In genomic region chr1:93448292-93448982, GRCh38 we compare ENCODE assay signal across 8 cellular contexts. TPM values are rescaled to one million over a fixed set of nuclear protein-coding genes. Genes with fewer than 3 reads are reported as not detected.
DNase-seq lines count a peak whose midpoint lies in the region; ATAC-seq and TF ChIP-seq lines count a peak whose summit lies in the region.

No MANE protein-coding gene starts in this region.

- H3K79me2 ChIP-seq in PC-9 (ENCODE audit: low read depth) = peaks cover 54% of the 10 kb centered on the region

- peak overlapping the region; percentile 78 for H3K4me3 ChIP-seq in CD8-positive, alpha-beta memory T cell (ENCODE audit: low read length)
- H3K4me3 ChIP-seq in HFF-Myc (replicated peaks; ENCODE audit: low read depth, low read length) (peak overlapping the region; percentile 92), PC-9 (peak overlapping the region; percentile 90)

- H2AFZ ChIP-seq in PC-9 = peak overlapping the region; percentile 100

- no peak for TF ChIP-seq CTCF in HFF-Myc (IDR thresholded peaks at IDR 0.05; ENCODE audit: low read depth, low read length, missing control alignments)
- TF ChIP-seq CTCF in PC-9 (conservative IDR thresholded peaks at IDR 0.05) = no peak

- no peaks in the 10 kb centered on the region for H3K9me2 ChIP-seq in PC-9 (ENCODE audit: insufficient read depth)

- peak overlapping the region; percentile 92 for H3K4me2 ChIP-seq in PC-9

- H3F3A ChIP-seq in PC-9 (ENCODE audit: insufficient read depth, low read depth) = peaks cover 47% of the 10 kb centered on the region

- POLR2A ChIA-PET in CD8-positive, alpha-beta memory T cell (lab: Charles Lee) = interaction anchor here (1.4 kb wide), 1 partner anchor 398 kb away, joined by 3 read pairs; no protein-coding TSS in a partner anchor
- POLR2A ChIA-PET in PC-9 (lab: Charles Lee; ENCODE audit: unreplicated experiment) = interaction anchor here (0.7 kb wide), 1 partner anchor 168 kb away, joined by 6 read pairs; no protein-coding TSS in a partner anchor

- intact Hi-C loops in PC-9 (cut with micrococcal nuclease; ENCODE audit: unreplicated experiment) = loop anchor here (1.0 to 10.0 kb wide), 8 partner anchors 101 to 576 kb away; partner anchors contain the start of genes BCAR3 and DR1

- BruUV-seq in PC-9 (replicated peaks; lab: Mats Ljungman, UMichigan) = no TSS peak

- H3K4me3 Mint-ChIP-seq in CD8-positive, alpha-beta memory T cell = peak overlapping the region; percentile 79 to 92 (median 88)
- peak overlapping the region; percentile 87 for H3K4me3 Mint-ChIP-seq in stimulated activated naive CD8-positive, alpha-beta T cell treated with anti-CD3 and anti-CD28 coated beads, Interleukin-15, Interleukin-2, amounts not matched to agents 100 ng/mL and 50 ng/mL, for 24 hours

- peak overlapping the region; percentile 35 for H3K27ac ChIP-seq in CD8-positive, alpha-beta memory T cell (ENCODE audit: low read depth, low read length)
- peak overlapping the region; percentile 44 for H3K27ac ChIP-seq in PC-9

- CTCF ChIA-PET in CD8-positive, alpha-beta memory T cell (lab: Charles Lee) = no interaction called here
- CTCF ChIA-PET in PC-9 (lab: Charles Lee) = interaction anchor here (0.7 kb wide), 1 partner anchor 380 kb away, joined by 4 read pairs; no protein-coding TSS in a partner anchor

- peak overlapping the region in 4 of 8 donors; percentile 3 to 66 (median 30) for H3K27ac Mint-ChIP-seq in CD8-positive, alpha-beta memory T cell
- H3K27ac Mint-ChIP-seq in stimulated activated naive CD8-positive, alpha-beta T cell treated with anti-CD3 and anti-CD28 coated beads, Interleukin-15, Interleukin-2, amounts not matched to agents 100 ng/mL and 50 ng/mL, for 24 hours = no peak overlapping the region

- H3K36me3 Mint-ChIP-seq in CD8-positive, alpha-beta memory T cell = no peaks in the 10 kb centered on the region
- H3K36me3 Mint-ChIP-seq in stimulated activated naive CD8-positive, alpha-beta T cell treated with anti-CD3 and anti-CD28 coated beads, Interleukin-15, Interleukin-2, amounts not matched to agents 100 ng/mL and 50 ng/mL, for 24 hours (ENCODE audit: low read depth) = no peaks in the 10 kb centered on the region

- peaks cover 42% of the 10 kb centered on the region for H3K27me3 ChIP-seq in CD8-positive, alpha-beta memory T cell (ENCODE audit: insufficient read depth, low read length, poor library complexity, severe bottlenecking)
- H3K27me3 ChIP-seq in PC-9 (ENCODE audit: insufficient read depth, low read depth) = no peaks in the 10 kb centered on the region

- H4K20me1 ChIP-seq in PC-9 (ENCODE audit: insufficient read depth) = peaks cover 15% of the 10 kb centered on the region; the same call in 1 of the 2 replicates

- ATAC-seq in HG03571 (IDR thresholded peaks at IDR 0.05; ENCODE audit: unreplicated experiment) = no peak

- H3K9me3 Mint-ChIP-seq in CD8-positive, alpha-beta memory T cell = peaks cover 0 to 4% (median 0%) of the 10 kb centered on the region in 5 donors
- H3K9me3 Mint-ChIP-seq in stimulated activated naive CD8-positive, alpha-beta T cell treated with anti-CD3 and anti-CD28 coated beads, Interleukin-15, Interleukin-2, amounts not matched to agents 100 ng/mL and 50 ng/mL, for 24 hours = no peaks in the 10 kb centered on the region

- H3K27me3 Mint-ChIP-seq in CD8-positive, alpha-beta memory T cell = peaks cover 59 to 66% of the 10 kb centered on the region in 2 donors
- H3K27me3 Mint-ChIP-seq in stimulated activated naive CD8-positive, alpha-beta T cell treated with anti-CD3 and anti-CD28 coated beads, Interleukin-15, Interleukin-2, amounts not matched to agents 100 ng/mL and 50 ng/mL, for 24 hours = peaks cover 60% of the 10 kb centered on the region

- no peaks in the 10 kb centered on the region for H3K36me3 ChIP-seq in CD8-positive, alpha-beta memory T cell (ENCODE audit: insufficient read depth, low read length)
- no peaks in the 10 kb centered on the region for H3K36me3 ChIP-seq in PC-9 (ENCODE audit: low read depth)

- H3K9me3 ChIP-seq in CD8-positive, alpha-beta memory T cell (ENCODE audit: low read length) = no peaks in the 10 kb centered on the region
- H3K9me3 ChIP-seq in PC-9 (ENCODE audit: insufficient read depth, low read depth) = no peaks in the 10 kb centered on the region

- H3K4me1 Mint-ChIP-seq in CD8-positive, alpha-beta memory T cell = peaks cover 15 to 25% (median 19%) of the 10 kb centered on the region in 3 donors
- H3K4me1 Mint-ChIP-seq in stimulated activated naive CD8-positive, alpha-beta T cell treated with anti-CD3 and anti-CD28 coated beads, Interleukin-15, Interleukin-2, amounts not matched to agents 100 ng/mL and 50 ng/mL, for 24 hours (ENCODE audit: low read depth) = peaks cover 15% of the 10 kb centered on the region

- H3K4me1 ChIP-seq in CD8-positive, alpha-beta memory T cell (ENCODE audit: insufficient read depth, low read length) = peaks cover 11% of the 10 kb centered on the region
- peaks cover 29% of the 10 kb centered on the region for H3K4me1 ChIP-seq in PC-9 (replicated peaks; ENCODE audit: insufficient read depth)

- DNase-seq in CD8-positive, alpha-beta memory T cell = peak in 2 of 5 donors; percentile 3 to 10
- DNase-seq in HFF-Myc (ENCODE audit: extremely low read depth, low read depth) (no peak), PC-9 (peak; percentile 48 to 63), cerebellum (ENCODE audit: low spot score) (peak; percentile 43), left kidney (ENCODE audit: low read depth, low spot score) (peak; percentile 86), AML-193 (lab: John Stamatoyannopoulos, UW) (no peak)

RNA-seq across cellular contexts. Expression of gene FNBP1L, which starts 0.5 kb away (rescaled TPM):
- 1 to 10 TPM in 1 of 2 experiments, under 1 TPM in 1; 0.91 to 1.1 TPM for total RNA-seq in CD8-positive, alpha-beta memory T cell
- 0.17 TPM for polyA plus RNA-seq in CD8-positive, alpha-beta memory T cell
- 34.1 and 34.3 TPM in 2 replicates for total RNA-seq in PC-9 (2021)
- 235 TPM for total RNA-seq in cerebellum

Comparison
In these comparisons a context has a peak if more than half of its experiments do, and no peak if none do; other contexts are left out.
1. DNase-seq: peak in PC-9 (2 of 2), cerebellum (single experiment) and left kidney (single experiment); none in HFF-Myc (single experiment) and AML-193 (0 of 2).
2. RNA of gene FNBP1L, which starts 0.5 kb away (total RNA-seq): 235 TPM in cerebellum (single experiment) and 34.1 to 34.3 TPM in PC-9; 0.91 to 1.1 TPM in CD8-positive, alpha-beta memory T cell; every median in the first group is over 10 times any median in the second.
3. Peak in every context shown above with its lines, with median percentiles within 50 percentile points of each other: H3K4me3 ChIP-seq.